In the genomic region with DNA sequence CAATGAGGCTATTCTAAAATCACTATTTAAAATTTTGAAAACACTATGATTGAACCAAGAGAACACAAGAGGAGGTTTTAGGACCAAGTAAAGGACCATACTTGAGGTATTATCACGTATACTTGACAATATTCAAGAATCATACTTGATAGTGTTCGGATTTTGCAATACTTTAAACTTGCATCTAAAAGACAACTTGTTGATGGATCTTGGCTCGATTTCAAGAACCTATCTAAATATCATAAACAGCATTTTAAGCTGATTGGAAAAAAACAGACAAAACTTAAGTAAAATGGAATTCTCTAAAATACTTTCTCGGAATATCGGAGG, we compare ENCODE assay signal across 8 cellular contexts. TPM values are rescaled to one million over a fixed set of nuclear protein-coding genes. Genes with fewer than 3 reads are reported as not detected.
A peak's percentile ranks its signal among the peaks of the same experiment; 100 is the strongest.
DNase-seq lines count a peak whose midpoint lies in the region; ATAC-seq and TF ChIP-seq lines count a peak whose summit lies in the region.

No MANE protein-coding gene starts in this region.

- no peak overlapping the region for H2BK5ac ChIP-seq in mesendoderm (ENCODE audit: low read length)

- peak overlapping the region; percentile 97 for H3K4me3 Mint-ChIP-seq in stimulated activated naive CD8-positive, alpha-beta T cell treated with anti-CD3 and anti-CD28 coated beads, Interleukin-15, Interleukin-2, amounts not matched to agents 100 ng/mL and 50 ng/mL, for 24 hours

- no peak overlapping the region for H3K18ac ChIP-seq in mesendoderm (ENCODE audit: low read length)

- intact Hi-C loops in breast epithelium (cut with DNase I; ENCODE audit: low total_unique reads) (no loop called here), posterior cingulate gyrus (cut with DNase I) (loop anchor here (5.0 to 10.0 kb wide), 3 partner anchors 169 to 759 kb away; partner anchors contain the start of genes ATXN7L1, PRKAR2B and SYPL1)

- no peak overlapping the region for H4K5ac ChIP-seq in mesendoderm (ENCODE audit: low read length)

- H3K4ac ChIP-seq in mesendoderm (ENCODE audit: low read depth, low read length), result no peak overlapping the region

- H3K27ac ChIP-seq in breast epithelium (peak overlapping the region; percentile 98 to 100), mesendoderm (ENCODE audit: low read depth, low read length) (no peak overlapping the region)

- no peaks in the 10 kb centered on the region for H3K9me3 ChIP-seq in breast epithelium

- H3K79me1 ChIP-seq in mesendoderm (ENCODE audit: low read length), result no peaks in the 10 kb centered on the region

- peak overlapping the region; percentile 62 for H3K9ac ChIP-seq in mesendoderm (ENCODE audit: low read length)

- H3K56ac ChIP-seq in mesendoderm (ENCODE audit: low read length), result no peak overlapping the region

- H3K4me2 ChIP-seq in mesendoderm (ENCODE audit: low read length), result no peak overlapping the region

- TF ChIP-seq POLR2A in breast epithelium (IDR thresholded peaks at IDR 0.05), result no peak

- no peak for TF ChIP-seq CTCF in breast epithelium (IDR thresholded peaks at IDR 0.05)

- DNase-seq in stimulated activated naive CD8-positive, alpha-beta T cell treated with anti-CD3 and anti-CD28 coated beads, Interleukin-15, Interleukin-2, amounts not matched to agents 100 U/mL and 50 U/mL, for 24 hours, result no peak
- DNase-seq in breast epithelium (ENCODE audit: low spot score in 2 of 2) (no peak), mesendoderm (no peak), mesenteric fat pad (ENCODE audit: low spot score) (no peak), posterior cingulate gyrus (no peak)
- DNase-seq in activated effector memory CD4-positive, alpha-beta T cell treated with anti-CD3 and anti-CD28 coated beads, Interleukin-2, amount 50 U/mL, for 16 hours, result no peak

- H3K36me3 ChIP-seq in breast epithelium (no peaks in the 10 kb centered on the region), mesendoderm (ENCODE audit: control insufficient read depth, insufficient read depth, low read length) (no peaks in the 10 kb centered on the region)

- H3K23ac ChIP-seq in mesendoderm (ENCODE audit: low read length), result no peak overlapping the region

- H3K27me3 ChIP-seq in breast epithelium, result no peaks in the 10 kb centered on the region
- H3K27me3 ChIP-seq in mesendoderm (ENCODE audit: insufficient read depth, low read length, poor library complexity), result no peaks in the 10 kb centered on the region

- peaks cover 7% of the 10 kb centered on the region for H3K9me3 Mint-ChIP-seq in stimulated activated naive CD8-positive, alpha-beta T cell treated with anti-CD3 and anti-CD28 coated beads, Interleukin-15, Interleukin-2, amounts not matched to agents 100 ng/mL and 50 ng/mL, for 24 hours

- ATAC-seq in stimulated activated naive CD8-positive, alpha-beta T cell treated with anti-CD3 and anti-CD28 coated beads, Interleukin-15, Interleukin-2, amounts not matched to agents 100 U/mL and 50 U/mL, for 24 hours, result no peak
- ATAC-seq in HG03045 (IDR thresholded peaks at IDR 0.05; ENCODE audit: unreplicated experiment), result no peak

- peaks cover 27% of the 10 kb centered on the region for H3K79me2 ChIP-seq in mesendoderm (ENCODE audit: control insufficient read depth, insufficient read depth, low read length)

- peak overlapping the region; percentile 95 for H3K27ac Mint-ChIP-seq in stimulated activated naive CD8-positive, alpha-beta T cell treated with anti-CD3 and anti-CD28 coated beads, Interleukin-15, Interleukin-2, amounts not matched to agents 100 ng/mL and 50 ng/mL, for 24 hours

- H2BK120ac ChIP-seq in mesendoderm (ENCODE audit: low read depth, low read length), result no peak overlapping the region

- no peak overlapping the region for H2AK5ac ChIP-seq in mesendoderm (ENCODE audit: low read length)

- peak overlapping the region; percentile 76 to 87 (median 76) for H3K4me3 ChIP-seq in breast epithelium
- no peak overlapping the region for H3K4me3 ChIP-seq in mesendoderm (ENCODE audit: low read length)

- H3K4me1 ChIP-seq in breast epithelium (no peaks in the 10 kb centered on the region), mesendoderm (ENCODE audit: control insufficient read depth, low read depth, low read length) (peaks cover 3% of the 10 kb centered on the region)

- H4K8ac ChIP-seq in mesendoderm (ENCODE audit: low read depth, low read length), result no peak overlapping the region

- no peaks in the 10 kb centered on the region for H3K27me3 Mint-ChIP-seq in stimulated activated naive CD8-positive, alpha-beta T cell treated with anti-CD3 and anti-CD28 coated beads, Interleukin-15, Interleukin-2, amounts not matched to agents 100 ng/mL and 50 ng/mL, for 24 hours

- peaks cover 62% of the 10 kb centered on the region for H3K4me1 Mint-ChIP-seq in stimulated activated naive CD8-positive, alpha-beta T cell treated with anti-CD3 and anti-CD28 coated beads, Interleukin-15, Interleukin-2, amounts not matched to agents 100 ng/mL and 50 ng/mL, for 24 hours (ENCODE audit: low read depth)

- no CpG with 5 or more reads among the region's 5 CpGs for WGBS in mesendoderm (ENCODE audit: extremely low coverage, insufficient coverage, low lambda C conversion rate)

- H3K36me3 Mint-ChIP-seq in stimulated activated naive CD8-positive, alpha-beta T cell treated with anti-CD3 and anti-CD28 coated beads, Interleukin-15, Interleukin-2, amounts not matched to agents 100 ng/mL and 50 ng/mL, for 24 hours (ENCODE audit: low read depth), result peaks cover 61% of the 10 kb centered on the region

- no peak overlapping the region for H2BK15ac ChIP-seq in mesendoderm (replicated peaks; ENCODE audit: low read depth)

RNA-seq across cellular contexts. Expression of gene NAMPT, which starts 1.3 kb away (rescaled TPM):
- total RNA-seq in breast epithelium (100 to 1,000 TPM; 195 to 751 (median 536) TPM), mesenteric fat pad (1,079 TPM)
- 37.4 TPM for polyA plus RNA-seq in mesendoderm (2013, experiment 1 of 2)
- 37.7 TPM for polyA plus RNA-seq in mesendoderm (2013, experiment 2 of 2)
